Comparison of ENCODE assay signal across 23 cellular contexts in genomic region chr6:16388488-16388887, GRCh38.
DNase-seq lines count a peak whose midpoint lies in the region; ATAC-seq and TF ChIP-seq lines count a peak whose summit lies in the region.
"Had no signal": no experiment of that assay in that cellular context is flagged by ENCODE, and none has a peak within 500 bp of the region (broad histone marks: within the 10 kb centered on the region; RNA-seq: fewer than 3 reads in every experiment).

No MANE protein-coding gene starts in this region.

- H3K27ac Mint-ChIP-seq in progenitor cell of endocrine pancreas = no peak overlapping the region
- H3K27ac Mint-ChIP-seq: memory B cell had no signal

- DNase-seq in ACHN (peak; percentile 42), GM04504 (ENCODE audit: low read depth) (peak; percentile 62), astrocyte of the spinal cord (ENCODE audit: low read depth, low spot score) (peak; percentile 19), kidney glomerular epithelial cell (lab: John Stamatoyannopoulos, UW) (peak; percentile 36), T-helper 9 cell (no peak), progenitor cell of endocrine pancreas (ENCODE audit: low spot score, unreplicated experiment) (no peak), NCI-H446 treated with DMSO at 0.1 percent for 48 hours (lab: John Stamatoyannopoulos, UW) (no peak)
- DNase-seq: activated CD4-positive, alpha-beta T cell treated with anti-CD3 and anti-CD28 coated beads for 48 hours; activated naive CD4-positive, alpha-beta T cell; activated T-cell treated with anti-CD3 and anti-CD28 coated beads, Interleukin-2, amount 50 U/mL, for 48 hours; NCI-H1694 treated with DMSO at 0.1 percent for 48 hours; NCI-H2171 treated with DMSO at 0.1 percent for 48 hours; NCI-H524 treated with DMSO at 0.1 percent for 48 hours; nucleus accumbens; small intestine; substantia nigra; T-helper 2 cell; upper lobe of left lung had no signal

- H3K4me3 ChIP-seq in astrocyte of the spinal cord (ENCODE audit: low read depth, low read length) = no peak overlapping the region
- H3K4me3 ChIP-seq: coronary artery, K562, upper lobe of left lung had no signal

- H3K36me3 Mint-ChIP-seq in progenitor cell of endocrine pancreas (ENCODE audit: insufficient read depth) = no peaks in the 10 kb centered on the region

- in situ Hi-C loops in ACHN (cut with HindIII; ENCODE audit: low pct_ligation_motif_present, low pct_unique_long_range_greater_than_20kb, low sequenced_read_pairs) = no loop called here
- in situ Hi-C loops in astrocyte of the spinal cord (cut with HindIII; ENCODE audit: low sequenced_read_pairs) = no loop called here

- H3K4me3 Mint-ChIP-seq in progenitor cell of endocrine pancreas (ENCODE audit: low read depth) = no peak overlapping the region
- H3K4me3 Mint-ChIP-seq: memory B cell had no signal

- no peak for TF ChIP-seq CTCF in astrocyte of the spinal cord (IDR thresholded peaks at IDR 0.05; ENCODE audit: low read depth, low read length)
- no peak for TF ChIP-seq CTCF in progenitor cell of endocrine pancreas (IDR thresholded peaks at IDR 0.05; ENCODE audit: unreplicated experiment)

- H3K27me3 Mint-ChIP-seq in progenitor cell of endocrine pancreas = no peaks in the 10 kb centered on the region
- H3K27me3 Mint-ChIP-seq: memory B cell had no signal

- H3K4me1 Mint-ChIP-seq in progenitor cell of endocrine pancreas (ENCODE audit: low read depth) = peaks cover 4% of the 10 kb centered on the region

- ATAC-seq in HG03196 (IDR thresholded peaks at IDR 0.05; ENCODE audit: unreplicated experiment) = no peak
- ATAC-seq: K562, Panc1 had no signal

- H3K9me3 Mint-ChIP-seq in progenitor cell of endocrine pancreas (ENCODE audit: low read depth) = no peaks in the 10 kb centered on the region
- H3K9me3 Mint-ChIP-seq: memory B cell had no signal

Comparison
In these comparisons a context has a peak if more than half of its experiments do, and no peak if none do; other contexts are left out.
1. DNase-seq: peak in ACHN (single experiment), GM04504 (single experiment), astrocyte of the spinal cord (single experiment) and kidney glomerular epithelial cell (single experiment); none in T-helper 9 cell (single experiment), progenitor cell of endocrine pancreas (single experiment) and NCI-H446 treated with DMSO at 0.1 percent for 48 hours (single experiment).